ENCODE assay signal across 1 cellular context in the genomic region with DNA sequence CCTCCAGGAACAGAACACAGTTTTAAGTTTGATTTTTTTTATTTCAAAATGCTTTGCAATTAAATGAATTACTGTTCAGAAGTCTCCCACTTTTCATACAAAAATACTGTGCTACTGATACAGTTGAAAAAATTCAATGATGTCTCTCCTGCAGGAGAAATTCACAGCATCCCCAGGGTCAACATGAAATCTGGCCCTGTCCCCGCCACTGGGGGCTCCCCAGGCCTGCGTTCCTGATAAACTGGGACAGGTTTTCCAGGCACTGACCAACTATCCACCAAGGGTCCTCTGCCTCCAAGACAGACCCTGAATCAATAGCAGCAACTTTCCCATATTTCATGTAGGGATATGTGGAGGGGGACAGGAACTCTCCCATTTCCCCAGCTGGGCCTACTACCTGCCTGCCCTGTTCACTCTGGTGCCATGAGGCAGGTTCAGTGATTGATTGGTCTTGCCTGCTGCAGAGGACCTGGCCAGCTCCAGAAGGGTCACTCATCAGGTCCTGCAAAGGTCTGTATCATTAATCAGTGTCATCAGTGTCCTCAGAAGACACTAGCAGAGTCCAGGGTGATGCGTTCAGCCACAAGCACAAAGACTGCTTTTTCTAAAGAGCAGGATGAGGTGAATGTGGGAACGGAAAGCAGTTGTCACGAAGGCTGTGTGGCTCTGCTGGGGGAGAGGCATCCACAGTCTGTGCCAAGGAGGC.
TF ChIP-seq lines count a peak whose summit lies in the region.

No MANE protein-coding gene starts in this region.

TF ChIP-seq in HepG2, 621 proteins besides CTCF, POLR2A, EP300 and RAD21:
- TF ChIP-seq SSRP1 (CRISPR knock-in tag; IDR thresholded peaks at IDR 0.05), result peak; percentile 40; the same call in 1 of the 2 replicates
- no peak for TF ChIP-seq TSC22D2 (CRISPR knock-in tag; IDR thresholded peaks at IDR 0.05; ENCODE audit: borderline replicate concordance)
- TF ChIP-seq PAF1 (CRISPR knock-in tag; IDR thresholded peaks at IDR 0.05), result 0 out of 2 replicates have a peak, but pooled peaks have one; percentile 54
- TF ChIP-seq, protein P1, sequence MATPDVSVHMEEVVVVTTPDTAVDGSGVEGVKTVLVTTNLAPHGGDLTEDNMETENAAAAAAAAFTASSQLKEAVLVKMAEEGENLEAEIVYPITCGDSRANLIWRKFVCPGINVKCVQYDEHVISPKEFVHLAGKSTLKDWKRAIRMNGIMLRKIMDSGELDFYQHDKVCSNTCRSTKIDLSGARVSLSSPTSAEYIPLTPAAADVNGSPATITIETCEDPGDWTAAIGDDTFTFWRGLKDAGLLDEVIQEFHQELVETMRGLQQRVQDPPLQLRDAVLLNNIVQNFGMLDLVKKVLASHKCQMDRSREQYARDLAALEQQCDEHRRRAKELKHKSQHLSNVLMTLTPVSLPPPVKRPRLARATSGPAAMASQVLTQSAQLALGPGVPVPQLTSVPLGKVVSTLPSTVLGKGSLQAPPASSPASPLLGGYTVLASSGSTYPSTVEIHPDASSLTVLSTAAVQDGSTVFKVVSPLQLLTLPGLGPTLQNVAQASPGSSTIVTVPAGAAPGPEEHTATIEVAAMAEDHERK (CRISPR knock-in tag; IDR thresholded peaks at IDR 0.05; ENCODE audit: low read depth), result no peak
- TF ChIP-seq TCF7 (IDR thresholded peaks at IDR 0.05; ENCODE audit: low read depth), result no peak
- no peak for TF ChIP-seq ZNF672 (CRISPR knock-in tag; IDR thresholded peaks at IDR 0.05)
- TF ChIP-seq KDM2A (CRISPR knock-in tag; IDR thresholded peaks at IDR 0.05; ENCODE audit: borderline replicate concordance, low read depth), result 0 out of 2 replicates have a peak, but pooled peaks have one; percentile 8
- TF ChIP-seq POLR2G (IDR thresholded peaks at IDR 0.05; ENCODE audit: low read depth, low read length), result 0 out of 2 replicates have a peak, but pooled peaks have one; percentile 15
- no peak for TF ChIP-seq SOX5 (CRISPR knock-in tag; IDR thresholded peaks at IDR 0.05; ENCODE audit: borderline replicate concordance)
- TF ChIP-seq, protein P2, sequence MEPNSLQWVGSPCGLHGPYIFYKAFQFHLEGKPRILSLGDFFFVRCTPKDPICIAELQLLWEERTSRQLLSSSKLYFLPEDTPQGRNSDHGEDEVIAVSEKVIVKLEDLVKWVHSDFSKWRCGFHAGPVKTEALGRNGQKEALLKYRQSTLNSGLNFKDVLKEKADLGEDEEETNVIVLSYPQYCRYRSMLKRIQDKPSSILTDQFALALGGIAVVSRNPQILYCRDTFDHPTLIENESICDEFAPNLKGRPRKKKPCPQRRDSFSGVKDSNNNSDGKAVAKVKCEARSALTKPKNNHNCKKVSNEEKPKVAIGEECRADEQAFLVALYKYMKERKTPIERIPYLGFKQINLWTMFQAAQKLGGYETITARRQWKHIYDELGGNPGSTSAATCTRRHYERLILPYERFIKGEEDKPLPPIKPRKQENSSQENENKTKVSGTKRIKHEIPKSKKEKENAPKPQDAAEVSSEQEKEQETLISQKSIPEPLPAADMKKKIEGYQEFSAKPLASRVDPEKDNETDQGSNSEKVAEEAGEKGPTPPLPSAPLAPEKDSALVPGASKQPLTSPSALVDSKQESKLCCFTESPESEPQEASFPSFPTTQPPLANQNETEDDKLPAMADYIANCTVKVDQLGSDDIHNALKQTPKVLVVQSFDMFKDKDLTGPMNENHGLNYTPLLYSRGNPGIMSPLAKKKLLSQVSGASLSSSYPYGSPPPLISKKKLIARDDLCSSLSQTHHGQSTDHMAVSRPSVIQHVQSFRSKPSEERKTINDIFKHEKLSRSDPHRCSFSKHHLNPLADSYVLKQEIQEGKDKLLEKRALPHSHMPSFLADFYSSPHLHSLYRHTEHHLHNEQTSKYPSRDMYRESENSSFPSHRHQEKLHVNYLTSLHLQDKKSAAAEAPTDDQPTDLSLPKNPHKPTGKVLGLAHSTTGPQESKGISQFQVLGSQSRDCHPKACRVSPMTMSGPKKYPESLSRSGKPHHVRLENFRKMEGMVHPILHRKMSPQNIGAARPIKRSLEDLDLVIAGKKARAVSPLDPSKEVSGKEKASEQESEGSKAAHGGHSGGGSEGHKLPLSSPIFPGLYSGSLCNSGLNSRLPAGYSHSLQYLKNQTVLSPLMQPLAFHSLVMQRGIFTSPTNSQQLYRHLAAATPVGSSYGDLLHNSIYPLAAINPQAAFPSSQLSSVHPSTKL (CRISPR knock-in tag; IDR thresholded peaks at IDR 0.05), result no peak
- no peak for TF ChIP-seq ISX (CRISPR knock-in tag; conservative IDR thresholded peaks at IDR 0.05)
- TF ChIP-seq ETV6 (CRISPR knock-in tag; conservative IDR thresholded peaks at IDR 0.05), result no peak
